Comparison of ENCODE assay signal across 8 cellular contexts in the genomic region with DNA sequence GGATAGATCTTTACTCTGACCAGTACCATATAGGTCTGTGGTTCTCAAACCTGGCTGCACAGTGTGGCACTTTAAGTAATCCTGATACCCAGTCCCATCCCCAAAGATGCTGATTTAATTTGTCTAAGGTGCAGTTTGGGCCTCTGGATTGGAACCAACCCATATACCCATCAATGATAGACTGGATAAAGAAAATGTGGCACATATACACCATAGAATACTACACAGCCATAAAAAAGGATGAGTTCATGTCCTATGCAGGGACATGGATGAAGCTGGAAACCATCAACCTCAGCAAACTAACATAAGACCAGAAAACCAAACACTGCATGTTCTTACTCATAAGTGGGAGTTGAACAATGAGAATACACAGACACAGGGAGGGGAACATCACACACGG. TPM values are rescaled to one million over a fixed set of nuclear protein-coding genes. Genes with fewer than 3 reads are reported as not detected.
DNase-seq lines count a peak whose midpoint lies in the region; ATAC-seq and TF ChIP-seq lines count a peak whose summit lies in the region.
"Not testable (repeated sequence)": the region's sequence is repeated elsewhere in the genome, so short reads cannot be mapped to it uniquely, and the experiment has no call there.

No MANE protein-coding gene starts in this region.

- CTCF ChIA-PET in activated CD4-positive, alpha-beta T cell treated with anti-CD3 and anti-CD28 coated beads for 36 hours (lab: Charles Lee): interaction anchor here (0.5 to 0.7 kb wide), 3 partner anchors 10 to 81 kb away, joined by 3 to 4 read pairs (median 3); no protein-coding TSS in a partner anchor

- peak overlapping the region; percentile 56; the same call in 2 of the 3 replicates for H3K4me3 Mint-ChIP-seq in GM23338
- peak overlapping the region; percentile 44 for H3K4me3 Mint-ChIP-seq in activated CD4-positive, alpha-beta T cell treated with anti-CD3 and anti-CD28 coated beads for 36 hours
- peak overlapping the region; percentile 98 for H3K4me3 Mint-ChIP-seq in activated T-helper 17 cell treated with anti-CD3 and anti-CD28 coated beads, Interleukin-2, amount 50 U/mL, for 72 hours
- peak overlapping the region; percentile 34 to 79 (median 72) for H3K4me3 Mint-ChIP-seq in brain
- H3K4me3 Mint-ChIP-seq in natural killer cell: peak overlapping the region; percentile 32

- H3K4me3 ChIP-seq in GM23338: 0 out of 2 replicates have a peak overlapping the region, but pooled peaks have one; percentile 73
- H3K4me3 ChIP-seq in heart left ventricle; urinary bladder (ENCODE audit: low read depth, low read length): not testable (repeated sequence)
- H3K4me3 ChIP-seq in spleen: peak overlapping the region in 1 of 8 donors; percentile 83

- WGBS in heart left ventricle, 4 donors: 11 to 33% (median 28%) methylated on average over 1 of the region's 1 CpG
- 71 to 85% (median 83%) methylated on average over 1 of the region's 1 CpG for WGBS in spleen, 5 donors
- 29% methylated on average over 1 of the region's 1 CpG for WGBS in urinary bladder

- not testable (repeated sequence) for TF ChIP-seq CTCF in GM23338 (conservative IDR thresholded peaks at IDR 0.05; ENCODE audit: low read depth in 2 of 2); brain (conservative IDR thresholded peaks at IDR 0.05); heart left ventricle (IDR thresholded peaks at IDR 0.05); natural killer cell (IDR thresholded peaks at IDR 0.05); spleen (IDR thresholded peaks at IDR 0.05 in 8 of 11, conservative IDR thresholded peaks at IDR 0.05 in 3 of 11)

- H3K27ac Mint-ChIP-seq in GM23338, brain: not testable (repeated sequence)
- peak overlapping the region; percentile 75 for H3K27ac Mint-ChIP-seq in activated CD4-positive, alpha-beta T cell treated with anti-CD3 and anti-CD28 coated beads for 36 hours
- peak overlapping the region; percentile 99 for H3K27ac Mint-ChIP-seq in activated T-helper 17 cell treated with anti-CD3 and anti-CD28 coated beads, Interleukin-2, amount 50 U/mL, for 72 hours
- H3K27ac Mint-ChIP-seq in natural killer cell: peak overlapping the region; percentile 96 to 97

- POLR2A ChIA-PET in activated CD4-positive, alpha-beta T cell treated with anti-CD3 and anti-CD28 coated beads for 36 hours (lab: Charles Lee): not testable (repeated sequence)

- H3K27me3 ChIP-seq in GM23338 (ENCODE audit: insufficient read depth); heart left ventricle; spleen (replicated peaks in 1 of 7): not testable (repeated sequence)

- H3K79me2 ChIP-seq in GM23338 (replicated peaks; ENCODE audit: insufficient read depth): peaks cover 11% of the 10 kb centered on the region

- H3K4me1 Mint-ChIP-seq in GM23338 (peaks cover 26% of the 10 kb centered on the region), brain (peaks cover 15% of the 10 kb centered on the region), natural killer cell (peaks cover 26 to 29% of the 10 kb centered on the region in 2 donors)
- peaks cover 26% of the 10 kb centered on the region for H3K4me1 Mint-ChIP-seq in activated CD4-positive, alpha-beta T cell treated with anti-CD3 and anti-CD28 coated beads for 36 hours
- H3K4me1 Mint-ChIP-seq in activated T-helper 17 cell treated with anti-CD3 and anti-CD28 coated beads, Interleukin-2, amount 50 U/mL, for 72 hours: peaks cover 12% of the 10 kb centered on the region

- H4K20me1 ChIP-seq in GM23338 (replicated peaks; ENCODE audit: insufficient read depth): not testable (repeated sequence)

- intact Hi-C loops in activated CD4-positive, alpha-beta T cell treated with anti-CD3 and anti-CD28 coated beads for 36 hours (cut with DNase I, micrococcal nuclease): loop anchor here (2.0 to 10.0 kb wide), 6 partner anchors 85 to 507 kb away; partner anchors contain the start of genes FCMR (in 1 of the 2) and YOD1 (in 1 of the 2)
- intact Hi-C loops in heart left ventricle (cut with DNase I): loop anchor here in 2 of 10 donors (5.0 to 10.0 kb wide), 4 partner anchors 85 to 238 kb away; partner anchors contain the start of gene C4BPB (in 1 of the 2)
- intact Hi-C loops in natural killer cell (cut with micrococcal nuclease): loop anchor here (5.0 to 10.0 kb wide), 4 partner anchors 87 to 505 kb away; partner anchors contain the start of genes FCMR, PFKFB2 and YOD1
- intact Hi-C loops in spleen (cut with DNase I; ENCODE audit: low total_unique reads): loop anchor here (5.0 kb wide), 1 partner anchor 238 kb away; no protein-coding TSS in a partner anchor

- not testable (repeated sequence) for H3K27me3 Mint-ChIP-seq in GM23338 (ENCODE audit: insufficient read depth, low read depth, poor library complexity); activated CD4-positive, alpha-beta T cell treated with anti-CD3 and anti-CD28 coated beads for 36 hours; activated T-helper 17 cell treated with anti-CD3 and anti-CD28 coated beads, Interleukin-2, amount 50 U/mL, for 72 hours; natural killer cell (ENCODE audit: low read depth in 2 of 2)
- H3K27me3 Mint-ChIP-seq in brain: peaks cover 36% of the 10 kb centered on the region

- H3K4me1 ChIP-seq in GM23338 (ENCODE audit: insufficient read depth) (peaks cover 16% of the 10 kb centered on the region), heart left ventricle (peaks cover 0 to 68% (median 12%) of the 10 kb centered on the region in 12 donors), spleen (peaks cover 22 to 79% (median 46%) of the 10 kb centered on the region in 6 donors)
- H3K4me1 ChIP-seq in urinary bladder (ENCODE audit: insufficient read depth): not testable (repeated sequence)

- H3K36me3 Mint-ChIP-seq in GM23338 (ENCODE audit: low read depth); brain; natural killer cell: not testable (repeated sequence)
- H3K36me3 Mint-ChIP-seq in activated CD4-positive, alpha-beta T cell treated with anti-CD3 and anti-CD28 coated beads for 36 hours (ENCODE audit: low read depth): peaks cover 21% of the 10 kb centered on the region
- H3K36me3 Mint-ChIP-seq in activated T-helper 17 cell treated with anti-CD3 and anti-CD28 coated beads, Interleukin-2, amount 50 U/mL, for 72 hours (ENCODE audit: low read depth): peaks cover 36% of the 10 kb centered on the region

- H3K9me3 ChIP-seq in heart left ventricle, spleen: not testable (repeated sequence)

- H3K36me3 ChIP-seq in GM23338 (ENCODE audit: insufficient read depth); urinary bladder (ENCODE audit: insufficient read depth): not testable (repeated sequence)
- H3K36me3 ChIP-seq in heart left ventricle: peaks cover 0 to 18% (median 11%) of the 10 kb centered on the region in 9 donors
- peaks cover 0 to 20% (median 6%) of the 10 kb centered on the region in 6 donors for H3K36me3 ChIP-seq in spleen

- not testable (repeated sequence) for DNase-seq in GM23338 (ENCODE audit: low spot score); activated CD4-positive, alpha-beta T cell treated with anti-CD3 and anti-CD28 coated beads for 36 hours; heart left ventricle; natural killer cell; spleen

- H3K27ac ChIP-seq in GM23338 (ENCODE audit: low read depth): not testable (repeated sequence)
- H3K27ac ChIP-seq in heart left ventricle (peak overlapping the region in 7 of 12 donors; percentile 27 to 98 (median 97)), spleen (peak overlapping the region; percentile 4 to 100 (median 99)), urinary bladder (ENCODE audit: low read depth) (peak overlapping the region; percentile 77)

- H2AFZ ChIP-seq in GM23338: not testable (repeated sequence)

- not testable (repeated sequence) for ATAC-seq in GM23338; activated CD4-positive, alpha-beta T cell treated with anti-CD3 and anti-CD28 coated beads for 36 hours; activated T-helper 17 cell treated with anti-CD3 and anti-CD28 coated beads, Interleukin-2, amount 50 U/mL, for 72 hours (replicated peaks); heart left ventricle; natural killer cell

- not testable (repeated sequence) for TF ChIP-seq POLR2A in heart left ventricle (IDR thresholded peaks at IDR 0.05); spleen (IDR thresholded peaks at IDR 0.05)

- H3K9me2 ChIP-seq in GM23338 (ENCODE audit: insufficient read depth): not testable (repeated sequence)

- H3K4me2 ChIP-seq in GM23338: not testable (repeated sequence)

- H3K9me3 Mint-ChIP-seq in GM23338; activated CD4-positive, alpha-beta T cell treated with anti-CD3 and anti-CD28 coated beads for 36 hours (ENCODE audit: low read depth); activated T-helper 17 cell treated with anti-CD3 and anti-CD28 coated beads, Interleukin-2, amount 50 U/mL, for 72 hours; brain; natural killer cell: not testable (repeated sequence)

- not testable (repeated sequence) for H3F3A ChIP-seq in GM23338 (replicated peaks; ENCODE audit: low read depth)

RNA-seq across cellular contexts. Expression of gene CD55, which starts 1.4 kb away (rescaled TPM):
- 17.6 and 18.5 TPM in 2 replicates for total RNA-seq in GM23338 (2014; rRNA removed; shearing (Covaris generic))
- polyA plus RNA-seq in GM23338 (2016; fragmentation: Nextera tagmentation; extraction: Ambion mirVana): 13.6 and 16.7 TPM in 2 replicates
- 10 to 100 TPM; 56.8 to 92.7 TPM for total RNA-seq in activated CD4-positive, alpha-beta T cell treated with anti-CD3 and anti-CD28 coated beads for 36 hours
- 10 to 100 TPM; 29.0 to 61.8 TPM for total RNA-seq in activated T-helper 17 cell treated with anti-CD3 and anti-CD28 coated beads, Interleukin-2, amount 50 U/mL, for 72 hours
- polyA plus RNA-seq in brain (ENCODE audit: insufficient read depth, low read depth, low replicate concordance): 29.3 TPM
- 100 to 1,000 TPM in 4 of 9 donors, 10 to 100 TPM in 5; 68.8 to 149 (median 91.2) TPM for total RNA-seq in heart left ventricle
- 100 to 1,000 TPM in 1 of 2 donors, 10 to 100 TPM in 1; 28.6 to 130 TPM for polyA plus RNA-seq in heart left ventricle
- total RNA-seq in natural killer cell: 100 to 1,000 TPM in 2 of 3 donors, 10 to 100 TPM in 1; 80.7 to 138 (median 113) TPM
- 100 to 1,000 TPM in 5 of 7 donors, 10 to 100 TPM in 2; 97.0 to 229 (median 116) TPM for total RNA-seq in spleen
- 10 to 100 TPM; 28.5 to 41.1 (median 28.5) TPM for polyA plus RNA-seq in spleen
- total RNA-seq in urinary bladder: 108 TPM
- polyA plus RNA-seq in urinary bladder: 83.1 TPM

Comparison
In these comparisons a context has a peak if more than half of its experiments do, and no peak if none do; other contexts are left out.
1. H3K4me3 Mint-ChIP-seq: peak in every context shown above with its lines; median percentile 98 in activated T-helper 17 cell treated with anti-CD3 and anti-CD28 coated beads, Interleukin-2, amount 50 U/mL, for 72 hours; 72 in brain; 56 in GM23338; 44 in activated CD4-positive, alpha-beta T cell treated with anti-CD3 and anti-CD28 coated beads for 36 hours; 32 in natural killer cell.